1 cellular context compared by ENCODE assay signal in the genomic region with DNA sequence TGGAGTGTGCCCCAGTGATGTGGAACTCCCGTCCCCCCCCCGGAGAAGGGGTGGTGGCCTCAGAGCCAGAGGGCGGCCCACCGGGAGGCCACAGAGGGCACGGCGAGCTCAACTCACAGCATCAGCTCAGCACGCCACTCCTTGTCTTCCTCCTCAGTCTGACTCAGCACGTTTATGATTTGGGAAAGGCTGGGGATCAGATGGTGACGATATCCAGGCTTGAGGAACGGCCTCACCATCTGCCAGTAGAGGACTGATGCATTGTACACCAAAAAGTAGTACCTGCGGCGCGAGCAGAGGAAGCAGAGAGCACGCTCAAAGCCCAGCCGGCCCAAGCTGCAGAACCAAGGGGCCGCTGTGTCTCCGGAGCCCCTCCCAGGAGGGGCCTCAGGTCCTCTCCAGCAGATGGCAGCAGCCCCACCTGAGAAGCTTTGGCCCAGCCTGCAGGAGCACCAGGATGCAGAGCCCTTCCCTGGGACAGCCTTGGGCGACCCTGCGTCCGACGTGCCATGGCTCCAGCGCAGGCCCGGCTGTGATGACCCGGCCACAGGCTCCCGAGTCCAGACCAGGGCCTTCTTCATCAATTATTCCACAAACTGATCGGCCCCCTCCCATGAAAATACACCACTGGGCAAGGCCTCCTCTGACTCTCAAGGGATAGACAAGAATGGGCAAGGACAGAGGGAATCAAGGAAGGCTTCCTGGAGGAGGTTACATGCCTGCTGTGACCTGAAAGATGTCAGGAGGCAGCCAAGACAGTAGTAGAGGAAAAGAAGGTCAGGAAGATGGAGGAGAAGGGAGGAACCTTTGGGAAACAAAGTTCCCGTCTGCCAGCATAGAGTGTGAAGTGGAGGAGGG.
TF ChIP-seq lines count a peak whose summit lies in the region.

No MANE protein-coding gene starts in this region.

TF ChIP-seq in HCT116, 20 proteins besides CTCF, POLR2A, EP300 and RAD21 (continued from another document):
- TF ChIP-seq TCF7L2 (IDR thresholded peaks at IDR 0.05; ENCODE audit: borderline replicate concordance, extremely low read depth, insufficient read depth, insufficient read length) (no peak), CEBPB (IDR thresholded peaks at IDR 0.05; ENCODE audit: low read depth) (no peak)
- TF ChIP-seq, protein P1, sequence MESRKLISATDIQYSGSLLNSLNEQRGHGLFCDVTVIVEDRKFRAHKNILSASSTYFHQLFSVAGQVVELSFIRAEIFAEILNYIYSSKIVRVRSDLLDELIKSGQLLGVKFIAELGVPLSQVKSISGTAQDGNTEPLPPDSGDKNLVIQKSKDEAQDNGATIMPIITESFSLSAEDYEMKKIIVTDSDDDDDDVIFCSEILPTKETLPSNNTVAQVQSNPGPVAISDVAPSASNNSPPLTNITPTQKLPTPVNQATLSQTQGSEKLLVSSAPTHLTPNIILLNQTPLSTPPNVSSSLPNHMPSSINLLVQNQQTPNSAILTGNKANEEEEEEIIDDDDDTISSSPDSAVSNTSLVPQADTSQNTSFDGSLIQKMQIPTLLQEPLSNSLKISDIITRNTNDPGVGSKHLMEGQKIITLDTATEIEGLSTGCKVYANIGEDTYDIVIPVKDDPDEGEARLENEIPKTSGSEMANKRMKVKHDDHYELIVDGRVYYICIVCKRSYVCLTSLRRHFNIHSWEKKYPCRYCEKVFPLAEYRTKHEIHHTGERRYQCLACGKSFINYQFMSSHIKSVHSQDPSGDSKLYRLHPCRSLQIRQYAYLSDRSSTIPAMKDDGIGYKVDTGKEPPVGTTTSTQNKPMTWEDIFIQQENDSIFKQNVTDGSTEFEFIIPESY (IDR thresholded peaks at IDR 0.05; ENCODE audit: extremely low read depth, insufficient replicate concordance, low read length) = no peak
TF ChIP-seq in HCT116: peak in this region for 0.
